ENCODE assay signal across 25 cellular contexts in genomic region chr9:124654431-124654830, GRCh38.
A peak's percentile ranks its signal among the peaks of the same experiment; 100 is the strongest.
DNase-seq lines count a peak whose midpoint lies in the region; ATAC-seq and TF ChIP-seq lines count a peak whose summit lies in the region.
"Had no signal": no experiment of that assay in that cellular context is flagged by ENCODE, and none has a peak within 500 bp of the region (broad histone marks: within the 10 kb centered on the region; RNA-seq: fewer than 3 reads in every experiment).

No MANE protein-coding gene starts in this region.

- DNase-seq in AG20443 (ENCODE audit: low spot score) (peak; percentile 31), Kasumi-1 (lab: John Stamatoyannopoulos, UW) (peak; percentile 57 to 68), SKM-1 (lab: John Stamatoyannopoulos, UW; ENCODE audit: unreplicated experiment) (peak; percentile 46), glutamatergic neuron (no peak), NCI-H2107 (lab: John Stamatoyannopoulos, UW) (no peak)
- no peak for DNase-seq in stimulated activated naive CD8-positive, alpha-beta T cell treated with anti-CD3 and anti-CD28 coated beads, Interleukin-15, Interleukin-2, amounts not matched to agents 100 U/mL and 50 U/mL, for 24 hours
- DNase-seq: activated CD4-positive, alpha-beta memory T cell treated with anti-CD3 and anti-CD28 coated beads for 36 hours; aorta; Calu3; central memory CD4-positive, alpha-beta T cell; heart right ventricle; left cardiac atrium; NCI-H146; NCI-H2171 treated with DMSO at 0.1 percent for 48 hours; NCI-H526 treated with DMSO at 0.1 percent for 48 hours; stimulated activated CD8-positive, alpha-beta memory T cell treated with anti-CD3 and anti-CD28 coated beads, Interleukin-4, amount 100 ng/mL, for 48 hours; transverse colon had no signal

- peaks cover 4% of the 10 kb centered on the region for H3K9me3 Mint-ChIP-seq in glutamatergic neuron (ENCODE audit: unreplicated experiment)
- H3K9me3 Mint-ChIP-seq: activated CD4-positive, alpha-beta memory T cell treated with anti-CD3 and anti-CD28 coated beads for 36 hours; dendritic cell treated with granulocyte-macrophage colony-stimulating factor and Interleukin-4, amounts not matched to agents 40 ng/mL and 50 ng/mL, for 4 days; IgD-negative memory B cell; memory B cell had no signal

- H3K27ac Mint-ChIP-seq in glutamatergic neuron (ENCODE audit: unreplicated experiment) = peak overlapping the region; percentile 3
- H3K27ac Mint-ChIP-seq: activated CD4-positive, alpha-beta memory T cell treated with anti-CD3 and anti-CD28 coated beads for 36 hours; activated naive CD8-positive, alpha-beta T cell; dendritic cell treated with granulocyte-macrophage colony-stimulating factor and Interleukin-4, amounts not matched to agents 40 ng/mL and 50 ng/mL, for 4 days; IgD-negative memory B cell; memory B cell had no signal

- ATAC-seq in stimulated activated naive CD8-positive, alpha-beta T cell treated with anti-CD3 and anti-CD28 coated beads, Interleukin-15, Interleukin-2, amounts not matched to agents 100 U/mL and 50 U/mL, for 24 hours = no peak
- ATAC-seq in GM18909 (IDR thresholded peaks at IDR 0.05; ENCODE audit: poor library complexity, unreplicated experiment) = no peak
- no peak for ATAC-seq in GM19467 (IDR thresholded peaks at IDR 0.05; ENCODE audit: unreplicated experiment)
- ATAC-seq: activated CD4-positive, CD25-positive, alpha-beta regulatory T cell treated with anti-CD3 and anti-CD28 coated beads, Interleukin-2, amount 50 U/mL, for 24 hours; heart right ventricle; left cardiac atrium; Right ventricle myocardium inferior had no signal

- H3K36me3 Mint-ChIP-seq in glutamatergic neuron (ENCODE audit: unreplicated experiment) = no peaks in the 10 kb centered on the region
- H3K36me3 Mint-ChIP-seq: activated CD4-positive, alpha-beta memory T cell treated with anti-CD3 and anti-CD28 coated beads for 36 hours; activated naive CD8-positive, alpha-beta T cell; memory B cell had no signal

- H3K4me3 Mint-ChIP-seq in glutamatergic neuron (ENCODE audit: unreplicated experiment) = no peak overlapping the region
- H3K4me3 Mint-ChIP-seq: activated CD4-positive, alpha-beta memory T cell treated with anti-CD3 and anti-CD28 coated beads for 36 hours; activated naive CD8-positive, alpha-beta T cell; dendritic cell treated with granulocyte-macrophage colony-stimulating factor and Interleukin-4, amounts not matched to agents 40 ng/mL and 50 ng/mL, for 4 days; IgD-negative memory B cell; memory B cell had no signal

- peaks cover 1% of the 10 kb centered on the region for H3K27me3 Mint-ChIP-seq in glutamatergic neuron (ENCODE audit: unreplicated experiment)
- H3K27me3 Mint-ChIP-seq: activated naive CD8-positive, alpha-beta T cell; dendritic cell treated with granulocyte-macrophage colony-stimulating factor and Interleukin-4, amounts not matched to agents 40 ng/mL and 50 ng/mL, for 4 days had no signal

- TF ChIP-seq CTCF in glutamatergic neuron (IDR thresholded peaks at IDR 0.05; ENCODE audit: partially characterized antibody, unreplicated experiment) = no peak

- H3K4me1 Mint-ChIP-seq in glutamatergic neuron (ENCODE audit: low read depth, unreplicated experiment) = peaks cover 22% of the 10 kb centered on the region

Comparison
In these comparisons a context has a peak if more than half of its experiments do, and no peak if none do; other contexts are left out.
1. DNase-seq: peak in AG20443 (single experiment), Kasumi-1 (2 of 2) and SKM-1 (single experiment); none in glutamatergic neuron (single experiment), stimulated activated naive CD8-positive, alpha-beta T cell treated with anti-CD3 and anti-CD28 coated beads, Interleukin-15, Interleukin-2, amounts not matched to agents 100 U/mL and 50 U/mL, for 24 hours (single experiment) and NCI-H2107 (single experiment).